In the genomic region with DNA sequence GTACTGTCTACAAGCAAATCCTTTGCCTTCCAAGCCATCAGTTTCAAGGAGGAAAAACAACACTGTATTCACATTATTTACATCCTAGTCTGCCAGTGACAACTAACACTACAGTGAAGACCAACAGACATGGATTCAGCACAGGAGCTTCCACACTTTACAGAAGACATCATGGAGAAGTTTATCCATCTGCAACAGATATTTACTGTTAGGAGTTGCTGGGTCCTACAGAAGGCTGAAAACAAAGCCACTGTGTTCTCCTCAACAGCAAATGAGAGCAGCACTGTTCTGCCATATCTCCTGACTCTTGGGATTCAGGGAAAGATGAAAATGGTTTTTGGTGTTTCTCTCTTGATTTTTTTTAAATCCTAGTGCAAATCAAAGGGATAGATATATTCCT, we compare ENCODE assay signal across 21 cellular contexts. TPM values are rescaled to one million over a fixed set of nuclear protein-coding genes. Genes with fewer than 3 reads are reported as not detected.
DNase-seq lines count a peak whose midpoint lies in the region; ATAC-seq and TF ChIP-seq lines count a peak whose summit lies in the region.
"Had no signal": no experiment of that assay in that cellular context is flagged by ENCODE, and none has a peak within 500 bp of the region (broad histone marks: within the 10 kb centered on the region; RNA-seq: fewer than 3 reads in every experiment).

No MANE protein-coding gene starts in this region.

- H3K36me3 Mint-ChIP-seq in effector memory CD8-positive, alpha-beta T cell (ENCODE audit: insufficient read depth), result peaks cover 17% of the 10 kb centered on the region

- no peaks in the 10 kb centered on the region for H3K9me3 Mint-ChIP-seq in effector memory CD8-positive, alpha-beta T cell
- H3K9me3 Mint-ChIP-seq: GM23338 had no signal

- no peaks in the 10 kb centered on the region for H3K27me3 Mint-ChIP-seq in effector memory CD8-positive, alpha-beta T cell

- peak; percentile 58 for ATAC-seq in sciatic nerve
- ATAC-seq in activated CD4-positive, CD25-positive, alpha-beta regulatory T cell treated with anti-CD3 and anti-CD28 coated beads, Interleukin-2, amount 50 U/mL, for 24 hours, result no peak
- no peak for ATAC-seq in effector memory CD8-positive, alpha-beta T cell (replicated peaks)
- ATAC-seq: GM23338 had no signal

- peak in 2 of 56 donors; percentile 4 to 15 for TF ChIP-seq CTCF in dorsolateral prefrontal cortex (IDR thresholded peaks at IDR 0.05 in 54 of 56, conservative IDR thresholded peaks at IDR 0.05 in 2 of 56; ENCODE audit: low read depth in 1 of 56, partially characterized antibody in 56 of 56)

- peak overlapping the region in 1 of 2 donors; percentile 5 for H3K27ac Mint-ChIP-seq in effector memory CD8-positive, alpha-beta T cell
- H3K27ac Mint-ChIP-seq: GM23338 had no signal

- H3K4me3 Mint-ChIP-seq in effector memory CD8-positive, alpha-beta T cell, result no peak overlapping the region
- H3K4me3 Mint-ChIP-seq: GM23338 had no signal

- peak overlapping the region in 23 of 59 donors; percentile 0 to 44 (median 17) for H3K4me3 ChIP-seq in dorsolateral prefrontal cortex
- H3K4me3 ChIP-seq: GM23338, HAP-1 had no signal

- intact Hi-C loops in dorsolateral prefrontal cortex (cut with DNase I) (no loop called here), sciatic nerve (cut with DNase I) (no loop called here)

- DNase-seq in COLO829 (ENCODE audit: low spot score) (peak; percentile 92), dorsolateral prefrontal cortex (no peak), medulla oblongata (ENCODE audit: extremely low spot score) (peak; percentile 85), sciatic nerve (ENCODE audit: low spot score) (no peak), germinal center (ENCODE audit: low spot score) (no peak), NCI-H146 (lab: John Stamatoyannopoulos, UW) (no peak)
- DNase-seq in effector memory CD8-positive, alpha-beta T cell, result no peak
- DNase-seq: BE2C; DMS79; IMR-90; NCI-H1105; NCI-H2081; NCI-H2171; NCI-H345; NCI-H524; NCI-H774; NK-92 treated with Interleukin-12 subunit alpha and Interleukin-12 subunit beta, amount 100 ng/mL, for 24 hours had no signal

- peak overlapping the region; percentile 60 to 98 (median 92) for H3K27ac ChIP-seq in dorsolateral prefrontal cortex
- H3K27ac ChIP-seq: KMS-11 had no signal

- H3K27me3 ChIP-seq in dorsolateral prefrontal cortex, result no peaks in the 10 kb centered on the region
- H3K27me3 ChIP-seq: BE2C had no signal

- H3K4me1 Mint-ChIP-seq in effector memory CD8-positive, alpha-beta T cell (ENCODE audit: low read depth in 2 of 2), result no peaks in the 10 kb centered on the region
- H3K4me1 Mint-ChIP-seq: GM23338 had no signal

RNA-seq across cellular contexts. Expression of gene NAPEPLD, which starts 31.9 kb away (rescaled TPM):
- total RNA-seq in dorsolateral prefrontal cortex, result 100 to 1,000 TPM in 23 of 120 experiments, 10 to 100 TPM in 97; 63.0 to 129 (median 90.9) TPM
- total RNA-seq in sciatic nerve, result 18.2 TPM

RNA-seq across cellular contexts. Expression of gene ARMC10, which starts 42.1 kb away (rescaled TPM):
- 10 to 100 TPM; 28.5 to 62.6 (median 44.0) TPM for total RNA-seq in dorsolateral prefrontal cortex
- 34.4 TPM for total RNA-seq in sciatic nerve

RNA-seq across cellular contexts. Expression of gene FBXL13, which starts 42.4 kb away (rescaled TPM):
- total RNA-seq in dorsolateral prefrontal cortex (10 to 100 TPM in 2 of 120 experiments, 1 to 10 TPM in 118; 2.0 to 10.4 (median 5.2) TPM), sciatic nerve (2.5 TPM)

Comparison
In these comparisons a context has a peak if more than half of its experiments do, and no peak if none do; other contexts are left out.
1. DNase-seq: peak in COLO829 (single experiment) and medulla oblongata (single experiment); none in dorsolateral prefrontal cortex (0 of 10), sciatic nerve (single experiment), germinal center (single experiment), NCI-H146 (single experiment) and effector memory CD8-positive, alpha-beta T cell (0 of 3).